Comparison of ENCODE assay signal across 27 cellular contexts in genomic region chrX:51697397-51697796, GRCh38. TPM values are rescaled to one million over a fixed set of nuclear protein-coding genes. Genes with fewer than 3 reads are reported as not detected.
"Had no signal": no experiment of that assay in that cellular context is flagged by ENCODE, and none has a peak within 500 bp of the region (broad histone marks: within the 10 kb centered on the region; RNA-seq: fewer than 3 reads in every experiment).

No MANE protein-coding gene starts in this region.

- H3K9me3 Mint-ChIP-seq: activated CD4-positive, alpha-beta memory T cell treated with anti-CD3 and anti-CD28 coated beads, Interleukin-2, amount 10 ng/mL, durations not matched to agents 7 days and 5 days; activated naive CD4-positive, alpha-beta T cell treated with anti-CD3 and anti-CD28 coated beads, Interleukin-2, amount 50 U/mL, for 24 hours; activated naive CD8-positive, alpha-beta T cell treated with anti-CD3 and anti-CD28 coated beads, Interleukin-2, amount 50 U/mL, for 24 hours; activated T-helper 2 cell treated with anti-CD3 and anti-CD28 coated beads, Interferon-gamma antibody, Interleukin-2, Interleukin-4, amounts not matched to agents 10 μg/mL and 5 μg/mL and 100 μg/mL, durations not matched to agents 14 hours and 24 hours and 36 hours; effector memory CD8-positive, alpha-beta T cell; naive thymus-derived CD4-positive, alpha-beta T cell; T-helper 2 cell treated with Interferon-gamma antibody and Interleukin-4, amounts not matched to agents 5 μg/mL and 100 μg/mL, for 36 hours had no signal

- H3K4me3 Mint-ChIP-seq: activated CD4-positive, alpha-beta memory T cell treated with anti-CD3 and anti-CD28 coated beads, Interleukin-2, amount 10 ng/mL, durations not matched to agents 7 days and 5 days; activated naive CD4-positive, alpha-beta T cell treated with anti-CD3 and anti-CD28 coated beads, Interleukin-2, amount 50 U/mL, for 24 hours; activated naive CD8-positive, alpha-beta T cell treated with anti-CD3 and anti-CD28 coated beads, Interleukin-2, amount 50 U/mL, for 24 hours; effector memory CD8-positive, alpha-beta T cell; naive thymus-derived CD4-positive, alpha-beta T cell; T-helper 2 cell treated with Interferon-gamma antibody and Interleukin-4, amounts not matched to agents 5 μg/mL and 100 μg/mL, for 36 hours had no signal

- H3K36me3 Mint-ChIP-seq: activated naive CD4-positive, alpha-beta T cell treated with anti-CD3 and anti-CD28 coated beads, Interleukin-2, amount 50 U/mL, for 24 hours; naive thymus-derived CD4-positive, alpha-beta T cell had no signal

- H3K4me1 Mint-ChIP-seq: activated CD4-positive, alpha-beta memory T cell treated with anti-CD3 and anti-CD28 coated beads, Interleukin-2, amount 10 ng/mL, durations not matched to agents 7 days and 5 days; activated naive CD4-positive, alpha-beta T cell treated with anti-CD3 and anti-CD28 coated beads, Interleukin-2, amount 50 U/mL, for 24 hours; activated naive CD8-positive, alpha-beta T cell treated with anti-CD3 and anti-CD28 coated beads, Interleukin-2, amount 50 U/mL, for 24 hours had no signal

- H3K27ac Mint-ChIP-seq: activated CD4-positive, alpha-beta memory T cell treated with anti-CD3 and anti-CD28 coated beads, Interleukin-2, amount 10 ng/mL, durations not matched to agents 7 days and 5 days; activated naive CD4-positive, alpha-beta T cell treated with anti-CD3 and anti-CD28 coated beads, Interleukin-2, amount 50 U/mL, for 24 hours; activated naive CD8-positive, alpha-beta T cell treated with anti-CD3 and anti-CD28 coated beads, Interleukin-2, amount 50 U/mL, for 24 hours; activated T-helper 2 cell treated with anti-CD3 and anti-CD28 coated beads, Interferon-gamma antibody, Interleukin-2, Interleukin-4, amounts not matched to agents 10 μg/mL and 5 μg/mL and 100 μg/mL, durations not matched to agents 14 hours and 24 hours and 36 hours; effector memory CD8-positive, alpha-beta T cell; naive thymus-derived CD4-positive, alpha-beta T cell; T-helper 2 cell treated with Interferon-gamma antibody and Interleukin-4, amounts not matched to agents 5 μg/mL and 100 μg/mL, for 36 hours had no signal

- H3K27ac ChIP-seq: gastrocnemius medialis, pancreas, psoas muscle, tibial nerve, VCaP had no signal

- H3K27me3 Mint-ChIP-seq: activated CD4-positive, alpha-beta memory T cell treated with anti-CD3 and anti-CD28 coated beads, Interleukin-2, amount 10 ng/mL, durations not matched to agents 7 days and 5 days; activated naive CD4-positive, alpha-beta T cell treated with anti-CD3 and anti-CD28 coated beads, Interleukin-2, amount 50 U/mL, for 24 hours had no signal

- DNase-seq: activated CD4-positive, alpha-beta memory T cell treated with anti-CD3 and anti-CD28 coated beads, Interleukin-2, amount 10 ng/mL, durations not matched to agents 7 days and 5 days; activated CD4-positive, alpha-beta T cell treated with anti-CD3 and anti-CD28 coated beads for 48 hours; activated naive CD8-positive, alpha-beta T cell treated with anti-CD3 and anti-CD28 coated beads, Interleukin-2, amount 50 U/mL, for 24 hours; activated T-cell treated with anti-CD3 and anti-CD28 coated beads, Interleukin-2, amount 50 U/mL, for 48 hours; amygdala; central memory CD4-positive, alpha-beta T cell; effector memory CD8-positive, alpha-beta T cell; erythroblast; gastrocnemius medialis; glutamatergic neuron; islet precursor cell; left cardiac atrium; midbrain; naive thymus-derived CD4-positive, alpha-beta T cell; pancreas; psoas muscle; stimulated activated CD4-positive, alpha-beta T cell treated with anti-CD3 and anti-CD28 coated beads, Interleukin-2, amount 100 ng/mL, for 48 hours; stimulated activated naive CD4-positive, alpha-beta T cell treated with Interleukin-2 at 50 U/mL for 16 hours; T-helper 1 cell had no signal

- H3K4me3 ChIP-seq: gastrocnemius medialis, pancreas, psoas muscle, tibial nerve had no signal

RNA-seq across cellular contexts. Expression of gene CENPVL1, which starts 12.9 kb away (rescaled TPM):
- total RNA-seq: activated CD4-positive, alpha-beta memory T cell treated with anti-CD3 and anti-CD28 coated beads, Interleukin-2, amount 10 ng/mL, durations not matched to agents 7 days and 5 days; activated T-helper 2 cell treated with anti-CD3 and anti-CD28 coated beads, Interferon-gamma antibody, Interleukin-2, Interleukin-4, amounts not matched to agents 10 μg/mL and 5 μg/mL and 100 μg/mL, durations not matched to agents 14 hours and 24 hours and 36 hours; dermis microvascular lymphatic vessel endothelial cell; gastrocnemius medialis; left cardiac atrium; liver; naive thymus-derived CD4-positive, alpha-beta T cell; pancreas; psoas muscle; tibial nerve; urinary bladder had no signal

RNA-seq across cellular contexts. Expression of gene CENPVL2, which starts 14.8 kb away (rescaled TPM):
- total RNA-seq: activated CD4-positive, alpha-beta memory T cell treated with anti-CD3 and anti-CD28 coated beads, Interleukin-2, amount 10 ng/mL, durations not matched to agents 7 days and 5 days; activated T-helper 2 cell treated with anti-CD3 and anti-CD28 coated beads, Interferon-gamma antibody, Interleukin-2, Interleukin-4, amounts not matched to agents 10 μg/mL and 5 μg/mL and 100 μg/mL, durations not matched to agents 14 hours and 24 hours and 36 hours; dermis microvascular lymphatic vessel endothelial cell; gastrocnemius medialis; left cardiac atrium; liver; naive thymus-derived CD4-positive, alpha-beta T cell; pancreas; psoas muscle; tibial nerve; urinary bladder had no signal
